Comparison of ENCODE assay signal across 8 cellular contexts in the genomic region with DNA sequence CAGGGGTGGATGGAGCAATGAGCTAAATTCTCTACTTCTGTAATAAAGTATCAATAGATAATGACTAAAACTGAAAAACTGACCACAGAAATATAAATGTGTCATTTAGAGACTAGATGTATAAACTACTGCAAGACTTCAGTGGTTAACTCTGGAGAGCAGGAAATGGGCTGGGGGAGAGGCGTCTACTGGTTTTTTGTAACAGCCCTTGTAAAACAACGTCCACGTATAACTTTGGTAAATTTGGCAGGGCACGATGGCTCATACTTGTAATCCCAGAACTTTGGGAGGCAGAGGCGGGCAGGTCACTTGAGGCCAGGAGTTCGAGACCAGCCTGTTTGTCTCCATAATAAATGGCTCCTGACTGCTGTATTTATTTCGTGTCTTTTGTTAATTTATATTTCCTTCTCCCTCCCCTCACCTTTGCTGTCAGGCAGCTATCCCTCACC. TPM values are rescaled to one million over a fixed set of nuclear protein-coding genes. Genes with fewer than 3 reads are reported as not detected.
A peak's percentile ranks its signal among the peaks of the same experiment; 100 is the strongest.
DNase-seq lines count a peak whose midpoint lies in the region; ATAC-seq and FAIRE-seq lines count a peak whose summit lies in the region.

No MANE protein-coding gene starts in this region.

- peaks cover 33 to 71% of the 10 kb centered on the region in 2 donors for H3K4me1 ChIP-seq in naive thymus-derived CD4-positive, alpha-beta T cell (ENCODE audit: control insufficient read depth in 2 of 2, insufficient read depth in 2 of 2, low read length in 2 of 2)

- H3K4me3 Mint-ChIP-seq in activated naive CD4-positive, alpha-beta T cell treated with anti-CD3 and anti-CD28 coated beads for 36 hours = peak overlapping the region; percentile 2
- H3K4me3 Mint-ChIP-seq in activated CD4-positive, alpha-beta T cell treated with anti-CD3 and anti-CD28 coated beads, Interleukin-2, amount 10 ng/mL, durations not matched to agents 7 days and 5 days = peak overlapping the region; percentile 62
- H3K4me3 Mint-ChIP-seq in naive thymus-derived CD4-positive, alpha-beta T cell = peak overlapping the region; percentile 52 to 83 (median 78)

- CTCF ChIA-PET in activated naive CD4-positive, alpha-beta T cell treated with anti-CD3 and anti-CD28 coated beads for 36 hours (lab: Charles Lee) = interaction anchor here (1.0 to 1.2 kb wide), 3 partner anchors 10 to 131 kb away, joined by 3 read pairs; a partner anchor contains a TSS
- CTCF ChIA-PET in activated CD4-positive, alpha-beta T cell treated with anti-CD3 and anti-CD28 coated beads, Interleukin-2, amount 10 ng/mL, durations not matched to agents 7 days and 5 days (lab: Charles Lee) = interaction anchor here (0.8 to 1.7 kb wide), 4 partner anchors 10 to 39 kb away, joined by 3 to 6 read pairs (median 5); no protein-coding TSS in a partner anchor
- CTCF ChIA-PET in naive thymus-derived CD4-positive, alpha-beta T cell (lab: Charles Lee) = interaction anchor here (1.1 to 1.4 kb wide), 2 partner anchors 14 to 159 kb away, joined by 3 to 4 read pairs; no protein-coding TSS in a partner anchor

- ATAC-seq in HG03342 (IDR thresholded peaks at IDR 0.05; ENCODE audit: unreplicated experiment) = peak; percentile 55
- peak; percentile 73 for ATAC-seq in naive thymus-derived CD4-positive, alpha-beta T cell

- H3K27ac Mint-ChIP-seq in activated naive CD4-positive, alpha-beta T cell treated with anti-CD3 and anti-CD28 coated beads for 36 hours = peak overlapping the region; percentile 84
- H3K27ac Mint-ChIP-seq in activated CD4-positive, alpha-beta T cell treated with anti-CD3 and anti-CD28 coated beads, Interleukin-2, amount 10 ng/mL, durations not matched to agents 7 days and 5 days = peak overlapping the region; percentile 94
- peak overlapping the region; percentile 68 to 97 (median 93) for H3K27ac Mint-ChIP-seq in naive thymus-derived CD4-positive, alpha-beta T cell

- no peak for FAIRE-seq in RCC 7860 (lab: Jason Lieb, UNC)

- peak overlapping the region; percentile 46 for H3K27ac ChIP-seq in naive thymus-derived CD4-positive, alpha-beta T cell (ENCODE audit: low read depth, low read length)

- peak; percentile 72 for DNase-seq in activated naive CD4-positive, alpha-beta T cell treated with anti-CD3 and anti-CD28 coated beads for 36 hours
- no peak for DNase-seq in activated naive CD4-positive, alpha-beta T cell (lab: John Stamatoyannopoulos, UW)
- peak; percentile 75 for DNase-seq in activated CD4-positive, alpha-beta T cell treated with anti-CD3 and anti-CD28 coated beads, Interleukin-2, amount 10 ng/mL, durations not matched to agents 7 days and 5 days
- peak in 6 of 9 donors; percentile 11 to 49 (median 36) for DNase-seq in naive thymus-derived CD4-positive, alpha-beta T cell
- no peak for DNase-seq in NCI-H2081 treated with DMSO at 0.1 percent for 48 hours (lab: John Stamatoyannopoulos, UW)
- DNase-seq in RCC 7860 (ENCODE audit: low spot score) = no peak
- DNase-seq in HUDEP-2 (lab: John Stamatoyannopoulos, UW; ENCODE audit: unreplicated experiment in 76 of 76) = no peak

- no peaks in the 10 kb centered on the region for H3K27me3 Mint-ChIP-seq in activated naive CD4-positive, alpha-beta T cell treated with anti-CD3 and anti-CD28 coated beads for 36 hours (ENCODE audit: low read depth)
- H3K27me3 Mint-ChIP-seq in activated CD4-positive, alpha-beta T cell treated with anti-CD3 and anti-CD28 coated beads, Interleukin-2, amount 10 ng/mL, durations not matched to agents 7 days and 5 days = no peaks in the 10 kb centered on the region
- H3K27me3 Mint-ChIP-seq in naive thymus-derived CD4-positive, alpha-beta T cell = no peaks in the 10 kb centered on the region

- peaks cover 36% of the 10 kb centered on the region for H3K36me3 Mint-ChIP-seq in activated naive CD4-positive, alpha-beta T cell treated with anti-CD3 and anti-CD28 coated beads for 36 hours (ENCODE audit: low read depth)
- H3K36me3 Mint-ChIP-seq in activated CD4-positive, alpha-beta T cell treated with anti-CD3 and anti-CD28 coated beads, Interleukin-2, amount 10 ng/mL, durations not matched to agents 7 days and 5 days (ENCODE audit: low read depth) = peaks cover 41% of the 10 kb centered on the region
- H3K36me3 Mint-ChIP-seq in naive thymus-derived CD4-positive, alpha-beta T cell = peaks cover 0 to 33% (median 0%) of the 10 kb centered on the region in 5 donors

- no peaks in the 10 kb centered on the region for H3K36me3 ChIP-seq in naive thymus-derived CD4-positive, alpha-beta T cell (ENCODE audit: control insufficient read depth in 2 of 3, insufficient read depth in 3 of 3, low read length in 3 of 3)

- POLR2A ChIA-PET in activated CD4-positive, alpha-beta T cell treated with anti-CD3 and anti-CD28 coated beads, Interleukin-2, amount 10 ng/mL, durations not matched to agents 7 days and 5 days (lab: Charles Lee) = interaction anchor here (0.7 to 1.0 kb wide), 2 partner anchors 10 to 293 kb away, joined by 4 read pairs; no protein-coding TSS in a partner anchor
- POLR2A ChIA-PET in naive thymus-derived CD4-positive, alpha-beta T cell (lab: Charles Lee) = interaction anchor here (0.6 to 3.1 kb wide), 4 partner anchors 10 to 132 kb away, joined by 4 to 16 read pairs (median 4); a partner anchor contains a TSS

- intact Hi-C loops in activated naive CD4-positive, alpha-beta T cell treated with anti-CD3 and anti-CD28 coated beads for 36 hours (cut with micrococcal nuclease) = no loop called here
- intact Hi-C loops in naive thymus-derived CD4-positive, alpha-beta T cell (cut with micrococcal nuclease) = loop anchor here (1.0 to 5.0 kb wide), 3 partner anchors 10 to 40 kb away; a partner anchor contains a TSS

- H3K4me3 ChIP-seq in naive thymus-derived CD4-positive, alpha-beta T cell (ENCODE audit: low read length) = peak overlapping the region; percentile 31

- no peaks in the 10 kb centered on the region for H3K9me3 Mint-ChIP-seq in activated naive CD4-positive, alpha-beta T cell treated with anti-CD3 and anti-CD28 coated beads for 36 hours
- no peaks in the 10 kb centered on the region for H3K9me3 Mint-ChIP-seq in activated CD4-positive, alpha-beta T cell treated with anti-CD3 and anti-CD28 coated beads, Interleukin-2, amount 10 ng/mL, durations not matched to agents 7 days and 5 days
- H3K9me3 Mint-ChIP-seq in naive thymus-derived CD4-positive, alpha-beta T cell = peaks cover 0 to 3% (median 0%) of the 10 kb centered on the region in 11 donors

- no peaks in the 10 kb centered on the region for H3K9me3 ChIP-seq in naive thymus-derived CD4-positive, alpha-beta T cell (ENCODE audit: control insufficient read depth in 2 of 3, low read length in 3 of 3)

- no peaks in the 10 kb centered on the region for H3K27me3 ChIP-seq in naive thymus-derived CD4-positive, alpha-beta T cell (ENCODE audit: control insufficient read depth in 2 of 2, insufficient read depth in 2 of 2, low read length in 2 of 2)

- peaks cover 85% of the 10 kb centered on the region for H3K4me1 Mint-ChIP-seq in activated naive CD4-positive, alpha-beta T cell treated with anti-CD3 and anti-CD28 coated beads for 36 hours (ENCODE audit: low read depth)
- H3K4me1 Mint-ChIP-seq in activated CD4-positive, alpha-beta T cell treated with anti-CD3 and anti-CD28 coated beads, Interleukin-2, amount 10 ng/mL, durations not matched to agents 7 days and 5 days = peaks cover 84% of the 10 kb centered on the region
- peaks cover 47 to 89% (median 75%) of the 10 kb centered on the region in 7 donors for H3K4me1 Mint-ChIP-seq in naive thymus-derived CD4-positive, alpha-beta T cell

RNA-seq across cellular contexts. Expression of a gene that starts 12.5 kb away (rescaled TPM):
- total RNA-seq in activated naive CD4-positive, alpha-beta T cell treated with anti-CD3 and anti-CD28 coated beads for 36 hours = 100 to 1,000 TPM; 119 to 124 TPM
- 10 to 100 TPM; 63.4 to 65.8 TPM for total RNA-seq in activated CD4-positive, alpha-beta T cell treated with anti-CD3 and anti-CD28 coated beads, Interleukin-2, amount 10 ng/mL, durations not matched to agents 7 days and 5 days
- total RNA-seq in naive thymus-derived CD4-positive, alpha-beta T cell = 10 to 100 TPM; 17.1 to 69.9 (median 20.7) TPM
- 10 to 100 TPM; 17.6 to 25.4 TPM for polyA plus RNA-seq in naive thymus-derived CD4-positive, alpha-beta T cell

RNA-seq across cellular contexts. Expression of a gene that starts 41.8 kb away (rescaled TPM):
- total RNA-seq in activated naive CD4-positive, alpha-beta T cell treated with anti-CD3 and anti-CD28 coated beads for 36 hours = 1 to 10 TPM; 7.3 to 9.2 TPM
- total RNA-seq in activated CD4-positive, alpha-beta T cell treated with anti-CD3 and anti-CD28 coated beads, Interleukin-2, amount 10 ng/mL, durations not matched to agents 7 days and 5 days = 10 to 100 TPM; 11.0 to 11.4 TPM
- 10 to 100 TPM in 4 of 5 experiments, 1 to 10 TPM in 1; 8.8 to 21.3 (median 12.5) TPM for total RNA-seq in naive thymus-derived CD4-positive, alpha-beta T cell
- 10 to 100 TPM; 30.6 to 49.8 TPM for polyA plus RNA-seq in naive thymus-derived CD4-positive, alpha-beta T cell

RNA-seq across cellular contexts. Expression of a gene that starts 41.9 kb away (rescaled TPM):
- 10 to 100 TPM; 13.3 to 13.8 TPM for total RNA-seq in activated naive CD4-positive, alpha-beta T cell treated with anti-CD3 and anti-CD28 coated beads for 36 hours
- 10 to 100 TPM; 22.2 to 23.4 TPM for total RNA-seq in activated CD4-positive, alpha-beta T cell treated with anti-CD3 and anti-CD28 coated beads, Interleukin-2, amount 10 ng/mL, durations not matched to agents 7 days and 5 days
- 10 to 100 TPM; 21.4 to 30.2 (median 24.3) TPM for total RNA-seq in naive thymus-derived CD4-positive, alpha-beta T cell
- 10 to 100 TPM; 11.9 to 21.0 TPM for polyA plus RNA-seq in naive thymus-derived CD4-positive, alpha-beta T cell

Comparison
In these comparisons a context has a peak if more than half of its experiments do, and no peak if none do; other contexts are left out.
1. DNase-seq: peak in activated naive CD4-positive, alpha-beta T cell treated with anti-CD3 and anti-CD28 coated beads for 36 hours (single experiment), activated CD4-positive, alpha-beta T cell treated with anti-CD3 and anti-CD28 coated beads, Interleukin-2, amount 10 ng/mL, durations not matched to agents 7 days and 5 days (single experiment) and naive thymus-derived CD4-positive, alpha-beta T cell (6 of 9); none in activated naive CD4-positive, alpha-beta T cell (0 of 4), NCI-H2081 treated with DMSO at 0.1 percent for 48 hours (single experiment), RCC 7860 (single experiment) and HUDEP-2 (0 of 76).
2. H3K4me3 Mint-ChIP-seq: peak in every context shown above with its lines; median percentile 78 in naive thymus-derived CD4-positive, alpha-beta T cell; 62 in activated CD4-positive, alpha-beta T cell treated with anti-CD3 and anti-CD28 coated beads, Interleukin-2, amount 10 ng/mL, durations not matched to agents 7 days and 5 days; 2 in activated naive CD4-positive, alpha-beta T cell treated with anti-CD3 and anti-CD28 coated beads for 36 hours.
3. Peak in every context shown above with its lines, with median percentiles within 50 percentile points of each other: H3K27ac Mint-ChIP-seq.